Comparison of ENCODE assay signal across 16 cellular contexts in the genomic region with DNA sequence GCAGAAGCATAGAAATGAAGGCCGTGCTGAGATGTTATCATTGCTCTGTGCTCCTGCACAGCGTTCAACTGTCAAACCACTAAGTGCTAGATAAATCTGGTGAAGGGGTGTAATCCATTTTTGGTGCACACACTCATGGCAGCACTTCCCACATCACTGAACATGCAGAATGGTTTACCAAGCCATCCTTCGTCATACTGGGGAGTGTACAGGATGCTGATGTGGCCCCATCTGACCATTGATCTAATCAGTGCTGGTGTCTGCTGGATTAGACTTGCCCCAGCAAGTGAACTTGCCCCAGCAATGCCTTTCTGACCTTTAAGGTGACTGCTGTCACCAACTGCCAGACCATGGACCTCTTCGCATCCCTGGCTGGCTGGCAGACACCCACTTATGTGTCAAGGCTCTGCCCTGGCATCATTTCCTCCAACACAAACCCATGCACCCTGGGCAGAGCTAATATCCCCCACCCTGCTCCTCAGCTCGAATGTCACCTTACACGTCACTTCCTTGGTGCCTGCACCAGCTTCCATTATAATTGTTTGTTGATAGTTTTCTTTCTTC. TPM values are rescaled to one million over a fixed set of nuclear protein-coding genes. Genes with fewer than 3 reads are reported as not detected.
DNase-seq lines count a peak whose midpoint lies in the region; ATAC-seq and TF ChIP-seq lines count a peak whose summit lies in the region.
"Had no signal": no experiment of that assay in that cellular context is flagged by ENCODE, and none has a peak within 500 bp of the region (broad histone marks: within the 10 kb centered on the region; RNA-seq: fewer than 3 reads in every experiment).

No MANE protein-coding gene starts in this region.

- TF ChIP-seq POLR2A in spleen (IDR thresholded peaks at IDR 0.05) = no peak

- H3K9me3 ChIP-seq in spleen = no peaks in the 10 kb centered on the region
- H3K9me3 ChIP-seq: A549, right lobe of liver, tibial nerve had no signal

- H3K4me1 Mint-ChIP-seq in activated T-helper 2 cell treated with anti-CD3 and anti-CD28 coated beads, Interferon-gamma antibody, Interleukin-2, Interleukin-4, amounts not matched to agents 10 μg/mL and 5 μg/mL and 100 μg/mL, durations not matched to agents 14 hours and 24 hours and 36 hours (ENCODE audit: low read depth) = peaks cover 69% of the 10 kb centered on the region
- H3K4me1 Mint-ChIP-seq in type B pancreatic cell (ENCODE audit: unreplicated experiment) = peaks cover 6% of the 10 kb centered on the region

- no peaks in the 10 kb centered on the region for H3K9me3 Mint-ChIP-seq in activated T-helper 2 cell treated with anti-CD3 and anti-CD28 coated beads, Interferon-gamma antibody, Interleukin-2, Interleukin-4, amounts not matched to agents 10 μg/mL and 5 μg/mL and 100 μg/mL, durations not matched to agents 14 hours and 24 hours and 36 hours
- H3K9me3 Mint-ChIP-seq in type B pancreatic cell = no peaks in the 10 kb centered on the region

- DNase-seq in activated CD4-positive, CD25-positive, alpha-beta regulatory T cell treated with anti-CD3 and anti-CD28 coated beads, Interleukin-2, amount 50 U/mL, for 72 hours = no peak
- DNase-seq in SK-N-DZ (ENCODE audit: low spot score) = peak; percentile 87
- peak; percentile 70 for DNase-seq in activated T-helper 2 cell treated with anti-CD3 and anti-CD28 coated beads, Interferon-gamma antibody, Interleukin-2, Interleukin-4, amounts not matched to agents 10 μg/mL and 5 μg/mL and 100 μg/mL, durations not matched to agents 14 hours and 24 hours and 36 hours (ENCODE audit: low spot score)
- no peak for DNase-seq in spleen
- DNase-seq in brain microvascular endothelial cell = no peak
- DNase-seq in inferior parietal cortex (ENCODE audit: extremely low spot score) = no peak
- DNase-seq in type B pancreatic cell (ENCODE audit: extremely low spot score, unreplicated experiment) = no peak
- DNase-seq: GM23248, kidney glomerular epithelial cell, NCI-H1436, NCI-H524 treated with DMSO at 0.1 percent for 48 hours, right lobe of liver, Right ventricle myocardium superior had no signal

- H3K27me3 Mint-ChIP-seq in activated T-helper 2 cell treated with anti-CD3 and anti-CD28 coated beads, Interferon-gamma antibody, Interleukin-2, Interleukin-4, amounts not matched to agents 10 μg/mL and 5 μg/mL and 100 μg/mL, durations not matched to agents 14 hours and 24 hours and 36 hours (ENCODE audit: low read depth) = no peaks in the 10 kb centered on the region
- H3K27me3 Mint-ChIP-seq in type B pancreatic cell = peaks cover 5% of the 10 kb centered on the region

- peak overlapping the region; percentile 91 for H3K27ac Mint-ChIP-seq in activated T-helper 2 cell treated with anti-CD3 and anti-CD28 coated beads, Interferon-gamma antibody, Interleukin-2, Interleukin-4, amounts not matched to agents 10 μg/mL and 5 μg/mL and 100 μg/mL, durations not matched to agents 14 hours and 24 hours and 36 hours
- H3K27ac Mint-ChIP-seq in type B pancreatic cell = no peak overlapping the region

- no peak overlapping the region for H3K4me3 ChIP-seq in spleen
- H3K4me3 ChIP-seq in brain microvascular endothelial cell (ENCODE audit: low read depth, low read length) = no peak overlapping the region
- H3K4me3 ChIP-seq: A549, GM23248, right lobe of liver, tibial nerve had no signal

- ATAC-seq in activated CD4-positive, CD25-positive, alpha-beta regulatory T cell treated with anti-CD3 and anti-CD28 coated beads, Interleukin-2, amount 50 U/mL, for 24 hours = peak; percentile 39 to 50
- ATAC-seq: A549, right lobe of liver had no signal

- 55 to 64% (median 57%) methylated on average over 5 to 6 of the region's 6 CpGs for WGBS in spleen, 5 donors

- H3K4me1 ChIP-seq in spleen = peaks cover 28 to 79% (median 51%) of the 10 kb centered on the region in 6 donors
- H3K4me1 ChIP-seq: right lobe of liver had no signal

- peaks cover 4% of the 10 kb centered on the region for H3K36me3 Mint-ChIP-seq in activated T-helper 2 cell treated with anti-CD3 and anti-CD28 coated beads, Interferon-gamma antibody, Interleukin-2, Interleukin-4, amounts not matched to agents 10 μg/mL and 5 μg/mL and 100 μg/mL, durations not matched to agents 14 hours and 24 hours and 36 hours (ENCODE audit: low read depth)
- H3K36me3 Mint-ChIP-seq in type B pancreatic cell = no peaks in the 10 kb centered on the region

- TF ChIP-seq CTCF in spleen (IDR thresholded peaks at IDR 0.05 in 8 of 11, conservative IDR thresholded peaks at IDR 0.05 in 3 of 11) (no peak), brain microvascular endothelial cell (IDR thresholded peaks at IDR 0.05; ENCODE audit: low read depth, low read length, missing control alignments) (no peak), type B pancreatic cell (conservative IDR thresholded peaks at IDR 0.05) (no peak)

- H3K27me3 ChIP-seq in spleen (replicated peaks in 1 of 7) = no peaks in the 10 kb centered on the region
- peaks cover 3% of the 10 kb centered on the region for H3K27me3 ChIP-seq in brain microvascular endothelial cell (replicated peaks)
- H3K27me3 ChIP-seq: right lobe of liver, tibial nerve had no signal

- H3K36me3 ChIP-seq in spleen (no peaks in the 10 kb centered on the region), brain microvascular endothelial cell (replicated peaks) (no peaks in the 10 kb centered on the region)
- H3K36me3 ChIP-seq: right lobe of liver, tibial nerve had no signal

- in situ Hi-C loops in brain microvascular endothelial cell (cut with HindIII; ENCODE audit: low pct_ligation_motif_present, low sequenced_read_pairs) = no loop called here

- H3K4me3 Mint-ChIP-seq in activated T-helper 2 cell treated with anti-CD3 and anti-CD28 coated beads, Interferon-gamma antibody, Interleukin-2, Interleukin-4, amounts not matched to agents 10 μg/mL and 5 μg/mL and 100 μg/mL, durations not matched to agents 14 hours and 24 hours and 36 hours (ENCODE audit: low read depth) = peak overlapping the region; percentile 40
- H3K4me3 Mint-ChIP-seq in type B pancreatic cell = no peak overlapping the region

- H3K27ac ChIP-seq in spleen (peak overlapping the region in 6 of 8 donors; percentile 13 to 97 (median 59)), brain microvascular endothelial cell (no peak overlapping the region)
- H3K27ac ChIP-seq: A549, GM23248, right lobe of liver, tibial nerve had no signal

- intact Hi-C loops in activated T-helper 2 cell treated with anti-CD3 and anti-CD28 coated beads, Interferon-gamma antibody, Interleukin-2, Interleukin-4, amounts not matched to agents 10 μg/mL and 5 μg/mL and 100 μg/mL, durations not matched to agents 14 hours and 24 hours and 36 hours (cut with micrococcal nuclease) = loop anchor here (1.0 to 2.0 kb wide), 5 partner anchors 17 to 191 kb away; a partner anchor contains a TSS
- intact Hi-C loops in spleen (cut with DNase I; ENCODE audit: low total_unique reads) = no loop called here

RNA-seq across cellular contexts. Expression of a gene that starts 4.2 kb away (rescaled TPM):
- polyA plus RNA-seq in SK-N-DZ (2014; cell fraction: cytosol; rRNA removed) = 15.0 and 18.2 TPM in 2 replicates
- 27.2 and 58.4 TPM in 2 replicates for polyA plus RNA-seq in SK-N-DZ (2014; cell fraction: nucleus; rRNA removed)
- total RNA-seq in activated T-helper 2 cell treated with anti-CD3 and anti-CD28 coated beads, Interferon-gamma antibody, Interleukin-2, Interleukin-4, amounts not matched to agents 10 μg/mL and 5 μg/mL and 100 μg/mL, durations not matched to agents 14 hours and 24 hours and 36 hours = 317 and 330 TPM in 2 replicates
- 100 to 1,000 TPM in 6 of 7 donors, 10 to 100 TPM in 1; 81.6 to 193 (median 171) TPM for total RNA-seq in spleen
- 10 to 100 TPM; 23.0 to 32.3 (median 31.5) TPM for polyA plus RNA-seq in spleen
- total RNA-seq in type B pancreatic cell (ENCODE audit: low replicate concordance) = 32.3 and 43.6 TPM in 2 replicates

Comparison
In these comparisons a context has a peak if more than half of its experiments do, and no peak if none do; other contexts are left out.
1. DNase-seq: peak in SK-N-DZ (single experiment) and activated T-helper 2 cell treated with anti-CD3 and anti-CD28 coated beads, Interferon-gamma antibody, Interleukin-2, Interleukin-4, amounts not matched to agents 10 μg/mL and 5 μg/mL and 100 μg/mL, durations not matched to agents 14 hours and 24 hours and 36 hours (single experiment); none in activated CD4-positive, CD25-positive, alpha-beta regulatory T cell treated with anti-CD3 and anti-CD28 coated beads, Interleukin-2, amount 50 U/mL, for 72 hours (single experiment), spleen (single experiment), brain microvascular endothelial cell (single experiment), inferior parietal cortex (single experiment) and type B pancreatic cell (single experiment).